2 cellular contexts compared by ENCODE assay signal in genomic region chr10:125708971-125709503, GRCh38.
A peak's percentile ranks its signal among the peaks of the same experiment; 100 is the strongest.
TF ChIP-seq lines count a peak whose summit lies in the region.

No MANE protein-coding gene starts in this region.

TF ChIP-seq in A549, 52 proteins besides CTCF, POLR2A, EP300 and RAD21:
- TF ChIP-seq MYC (IDR thresholded peaks at IDR 0.05; ENCODE audit: borderline replicate concordance, low read length), result no peak
- TF ChIP-seq MAZ (IDR thresholded peaks at IDR 0.05; ENCODE audit: borderline replicate concordance, low read depth, low read length), result no peak
- no peak for TF ChIP-seq ESRRA (IDR thresholded peaks at IDR 0.05; ENCODE audit: borderline replicate concordance, low read length)
- TF ChIP-seq FOSL2 (IDR thresholded peaks at IDR 0.05), result no peak
- no peak for TF ChIP-seq FOSL2 (CRISPR knock-in tag; IDR thresholded peaks at IDR 0.05)
- no peak for TF ChIP-seq ZFP36 (IDR thresholded peaks at IDR 0.05; ENCODE audit: borderline replicate concordance, partially characterized antibody)
TF ChIP-seq in A549: peak in this region for 0.

TF ChIP-seq in GM12878, 131 proteins besides CTCF, POLR2A, EP300 and RAD21 (continues in another document):
- TF ChIP-seq NRF1 (conservative IDR thresholded peaks at IDR 0.05; ENCODE audit: low read depth, low read length) (no peak), SREBF2 (IDR thresholded peaks at IDR 0.05; ENCODE audit: low read length) (no peak), KAT2A (conservative IDR thresholded peaks at IDR 0.05; ENCODE audit: control insufficient read depth, low read depth, low read length) (no peak), BACH1 (IDR thresholded peaks at IDR 0.05; ENCODE audit: borderline replicate concordance) (no peak), SREBF1 (IDR thresholded peaks at IDR 0.05; ENCODE audit: low read length) (no peak), NBN (IDR thresholded peaks at IDR 0.05) (peak; percentile 71), IKZF1 (conservative IDR thresholded peaks at IDR 0.05) (peak; percentile 47; the same call in 1 of the 2 replicates), EGR1 (IDR thresholded peaks at IDR 0.05; ENCODE audit: borderline replicate concordance in 1 of 2, low read depth in 2 of 2, low read length in 2 of 2) (no peak), POLR2AphosphoS5 (IDR thresholded peaks at IDR 0.05; ENCODE audit: low read length) (no peak), CEBPB (IDR thresholded peaks at IDR 0.05; ENCODE audit: borderline replicate concordance in 1 of 2, low read depth in 2 of 2, low read length in 2 of 2) (no peak), MTA3 (IDR thresholded peaks at IDR 0.05; ENCODE audit: borderline replicate concordance, low read length) (no peak), IRF4 (IDR thresholded peaks at IDR 0.05; ENCODE audit: low read depth, low read length) (no peak), GABPA (IDR thresholded peaks at IDR 0.05; ENCODE audit: low read depth) (no peak), SMC3 (IDR thresholded peaks at IDR 0.05; ENCODE audit: borderline replicate concordance, low read length) (no peak), LARP7 (IDR thresholded peaks at IDR 0.05) (no peak), REST (IDR thresholded peaks at IDR 0.05; ENCODE audit: low read depth, low read length) (no peak), ATF2 (IDR thresholded peaks at IDR 0.05; ENCODE audit: low read length) (no peak), ATF7 (IDR thresholded peaks at IDR 0.05; ENCODE audit: low read depth) (0 out of 2 replicates have a peak, but pooled peaks have one; percentile 41), MTA2 (IDR thresholded peaks at IDR 0.05; ENCODE audit: low read depth) (peak; percentile 86), E4F1 (IDR thresholded peaks at IDR 0.05; ENCODE audit: borderline replicate concordance, partially characterized antibody) (no peak), ZNF622 (IDR thresholded peaks at IDR 0.05) (no peak), PAX5 (IDR thresholded peaks at IDR 0.05; ENCODE audit: borderline replicate concordance, low read depth, low read length) (no peak), FOXK2 (IDR thresholded peaks at IDR 0.05) (no peak), PAX8 (IDR thresholded peaks at IDR 0.05) (no peak), SIN3A (IDR thresholded peaks at IDR 0.05; ENCODE audit: low read depth, low read length) (no peak), NFIC (IDR thresholded peaks at IDR 0.05; ENCODE audit: low read depth, low read length) (no peak), STAT1 (conservative IDR thresholded peaks at IDR 0.05) (no peak), RFX5 (IDR thresholded peaks at IDR 0.05; ENCODE audit: low read depth, low read length) (no peak), IKZF2 (IDR thresholded peaks at IDR 0.05) (peak; percentile 46; a peak in 2 of 4 replicates)
- TF ChIP-seq, protein P1, sequence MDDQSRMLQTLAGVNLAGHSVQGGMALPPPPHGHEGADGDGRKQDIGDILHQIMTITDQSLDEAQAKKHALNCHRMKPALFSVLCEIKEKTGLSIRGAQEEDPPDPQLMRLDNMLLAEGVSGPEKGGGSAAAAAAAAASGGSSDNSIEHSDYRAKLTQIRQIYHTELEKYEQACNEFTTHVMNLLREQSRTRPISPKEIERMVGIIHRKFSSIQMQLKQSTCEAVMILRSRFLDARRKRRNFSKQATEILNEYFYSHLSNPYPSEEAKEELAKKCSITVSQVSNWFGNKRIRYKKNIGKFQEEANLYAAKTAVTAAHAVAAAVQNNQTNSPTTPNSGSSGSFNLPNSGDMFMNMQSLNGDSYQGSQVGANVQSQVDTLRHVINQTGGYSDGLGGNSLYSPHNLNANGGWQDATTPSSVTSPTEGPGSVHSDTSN (IDR thresholded peaks at IDR 0.05; ENCODE audit: insufficient replicate concordance, low read depth, low read length), result no peak
- TF ChIP-seq, protein P2, sequence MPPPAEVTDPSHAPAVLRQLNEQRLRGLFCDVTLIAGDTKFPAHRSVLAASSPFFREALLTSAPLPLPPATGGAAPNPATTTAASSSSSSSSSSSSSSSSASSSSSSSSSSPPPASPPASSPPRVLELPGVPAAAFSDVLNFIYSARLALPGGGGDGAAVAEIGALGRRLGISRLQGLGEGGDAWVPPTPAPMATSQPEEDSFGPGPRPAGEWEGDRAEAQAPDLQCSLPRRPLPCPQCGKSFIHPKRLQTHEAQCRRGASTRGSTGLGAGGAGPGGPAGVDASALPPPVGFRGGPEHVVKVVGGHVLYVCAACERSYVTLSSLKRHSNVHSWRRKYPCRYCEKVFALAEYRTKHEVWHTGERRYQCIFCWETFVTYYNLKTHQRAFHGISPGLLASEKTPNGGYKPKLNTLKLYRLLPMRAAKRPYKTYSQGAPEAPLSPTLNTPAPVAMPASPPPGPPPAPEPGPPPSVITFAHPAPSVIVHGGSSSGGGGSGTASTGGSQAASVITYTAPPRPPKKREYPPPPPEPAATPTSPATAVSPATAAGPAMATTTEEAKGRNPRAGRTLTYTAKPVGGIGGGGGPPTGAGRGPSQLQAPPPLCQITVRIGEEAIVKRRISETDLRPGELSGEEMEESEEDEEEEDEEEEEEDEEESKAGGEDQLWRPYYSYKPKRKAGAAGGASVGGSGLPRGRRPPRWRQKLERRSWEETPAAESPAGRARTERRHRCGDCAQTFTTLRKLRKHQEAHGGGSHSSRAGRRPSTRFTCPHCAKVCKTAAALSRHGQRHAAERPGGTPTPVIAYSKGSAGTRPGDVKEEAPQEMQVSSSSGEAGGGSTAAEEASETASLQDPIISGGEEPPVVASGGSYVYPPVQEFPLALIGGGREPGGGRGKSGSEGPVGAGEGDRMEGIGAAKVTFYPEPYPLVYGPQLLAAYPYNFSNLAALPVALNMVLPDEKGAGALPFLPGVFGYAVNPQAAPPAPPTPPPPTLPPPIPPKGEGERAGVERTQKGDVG (CRISPR knock-in tag; IDR thresholded peaks at IDR 0.05), result no peak
- TF ChIP-seq, protein P3, sequence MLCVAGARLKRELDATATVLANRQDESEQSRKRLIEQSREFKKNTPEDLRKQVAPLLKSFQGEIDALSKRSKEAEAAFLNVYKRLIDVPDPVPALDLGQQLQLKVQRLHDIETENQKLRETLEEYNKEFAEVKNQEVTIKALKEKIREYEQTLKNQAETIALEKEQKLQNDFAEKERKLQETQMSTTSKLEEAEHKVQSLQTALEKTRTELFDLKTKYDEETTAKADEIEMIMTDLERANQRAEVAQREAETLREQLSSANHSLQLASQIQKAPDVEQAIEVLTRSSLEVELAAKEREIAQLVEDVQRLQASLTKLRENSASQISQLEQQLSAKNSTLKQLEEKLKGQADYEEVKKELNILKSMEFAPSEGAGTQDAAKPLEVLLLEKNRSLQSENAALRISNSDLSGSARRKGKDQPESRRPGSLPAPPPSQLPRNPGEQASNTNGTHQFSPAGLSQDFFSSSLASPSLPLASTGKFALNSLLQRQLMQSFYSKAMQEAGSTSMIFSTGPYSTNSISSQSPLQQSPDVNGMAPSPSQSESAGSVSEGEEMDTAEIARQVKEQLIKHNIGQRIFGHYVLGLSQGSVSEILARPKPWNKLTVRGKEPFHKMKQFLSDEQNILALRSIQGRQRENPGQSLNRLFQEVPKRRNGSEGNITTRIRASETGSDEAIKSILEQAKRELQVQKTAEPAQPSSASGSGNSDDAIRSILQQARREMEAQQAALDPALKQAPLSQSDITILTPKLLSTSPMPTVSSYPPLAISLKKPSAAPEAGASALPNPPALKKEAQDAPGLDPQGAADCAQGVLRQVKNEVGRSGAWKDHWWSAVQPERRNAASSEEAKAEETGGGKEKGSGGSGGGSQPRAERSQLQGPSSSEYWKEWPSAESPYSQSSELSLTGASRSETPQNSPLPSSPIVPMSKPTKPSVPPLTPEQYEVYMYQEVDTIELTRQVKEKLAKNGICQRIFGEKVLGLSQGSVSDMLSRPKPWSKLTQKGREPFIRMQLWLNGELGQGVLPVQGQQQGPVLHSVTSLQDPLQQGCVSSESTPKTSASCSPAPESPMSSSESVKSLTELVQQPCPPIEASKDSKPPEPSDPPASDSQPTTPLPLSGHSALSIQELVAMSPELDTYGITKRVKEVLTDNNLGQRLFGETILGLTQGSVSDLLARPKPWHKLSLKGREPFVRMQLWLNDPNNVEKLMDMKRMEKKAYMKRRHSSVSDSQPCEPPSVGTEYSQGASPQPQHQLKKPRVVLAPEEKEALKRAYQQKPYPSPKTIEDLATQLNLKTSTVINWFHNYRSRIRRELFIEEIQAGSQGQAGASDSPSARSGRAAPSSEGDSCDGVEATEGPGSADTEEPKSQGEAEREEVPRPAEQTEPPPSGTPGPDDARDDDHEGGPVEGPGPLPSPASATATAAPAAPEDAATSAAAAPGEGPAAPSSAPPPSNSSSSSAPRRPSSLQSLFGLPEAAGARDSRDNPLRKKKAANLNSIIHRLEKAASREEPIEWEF (IDR thresholded peaks at IDR 0.05; ENCODE audit: insufficient replicate concordance, low read depth, low read length), result no peak
- TF ChIP-seq, protein P4, sequence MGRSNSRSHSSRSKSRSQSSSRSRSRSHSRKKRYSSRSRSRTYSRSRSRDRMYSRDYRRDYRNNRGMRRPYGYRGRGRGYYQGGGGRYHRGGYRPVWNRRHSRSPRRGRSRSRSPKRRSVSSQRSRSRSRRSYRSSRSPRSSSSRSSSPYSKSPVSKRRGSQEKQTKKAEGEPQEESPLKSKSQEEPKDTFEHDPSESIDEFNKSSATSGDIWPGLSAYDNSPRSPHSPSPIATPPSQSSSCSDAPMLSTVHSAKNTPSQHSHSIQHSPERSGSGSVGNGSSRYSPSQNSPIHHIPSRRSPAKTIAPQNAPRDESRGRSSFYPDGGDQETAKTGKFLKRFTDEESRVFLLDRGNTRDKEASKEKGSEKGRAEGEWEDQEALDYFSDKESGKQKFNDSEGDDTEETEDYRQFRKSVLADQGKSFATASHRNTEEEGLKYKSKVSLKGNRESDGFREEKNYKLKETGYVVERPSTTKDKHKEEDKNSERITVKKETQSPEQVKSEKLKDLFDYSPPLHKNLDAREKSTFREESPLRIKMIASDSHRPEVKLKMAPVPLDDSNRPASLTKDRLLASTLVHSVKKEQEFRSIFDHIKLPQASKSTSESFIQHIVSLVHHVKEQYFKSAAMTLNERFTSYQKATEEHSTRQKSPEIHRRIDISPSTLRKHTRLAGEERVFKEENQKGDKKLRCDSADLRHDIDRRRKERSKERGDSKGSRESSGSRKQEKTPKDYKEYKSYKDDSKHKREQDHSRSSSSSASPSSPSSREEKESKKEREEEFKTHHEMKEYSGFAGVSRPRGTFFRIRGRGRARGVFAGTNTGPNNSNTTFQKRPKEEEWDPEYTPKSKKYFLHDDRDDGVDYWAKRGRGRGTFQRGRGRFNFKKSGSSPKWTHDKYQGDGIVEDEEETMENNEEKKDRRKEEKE (IDR thresholded peaks at IDR 0.05), result no peak
- TF ChIP-seq, protein P5, sequence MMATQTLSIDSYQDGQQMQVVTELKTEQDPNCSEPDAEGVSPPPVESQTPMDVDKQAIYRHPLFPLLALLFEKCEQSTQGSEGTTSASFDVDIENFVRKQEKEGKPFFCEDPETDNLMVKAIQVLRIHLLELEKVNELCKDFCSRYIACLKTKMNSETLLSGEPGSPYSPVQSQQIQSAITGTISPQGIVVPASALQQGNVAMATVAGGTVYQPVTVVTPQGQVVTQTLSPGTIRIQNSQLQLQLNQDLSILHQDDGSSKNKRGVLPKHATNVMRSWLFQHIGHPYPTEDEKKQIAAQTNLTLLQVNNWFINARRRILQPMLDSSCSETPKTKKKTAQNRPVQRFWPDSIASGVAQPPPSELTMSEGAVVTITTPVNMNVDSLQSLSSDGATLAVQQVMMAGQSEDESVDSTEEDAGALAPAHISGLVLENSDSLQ (IDR thresholded peaks at IDR 0.05), result no peak
